1 cellular context compared by ENCODE assay signal in the genomic region with DNA sequence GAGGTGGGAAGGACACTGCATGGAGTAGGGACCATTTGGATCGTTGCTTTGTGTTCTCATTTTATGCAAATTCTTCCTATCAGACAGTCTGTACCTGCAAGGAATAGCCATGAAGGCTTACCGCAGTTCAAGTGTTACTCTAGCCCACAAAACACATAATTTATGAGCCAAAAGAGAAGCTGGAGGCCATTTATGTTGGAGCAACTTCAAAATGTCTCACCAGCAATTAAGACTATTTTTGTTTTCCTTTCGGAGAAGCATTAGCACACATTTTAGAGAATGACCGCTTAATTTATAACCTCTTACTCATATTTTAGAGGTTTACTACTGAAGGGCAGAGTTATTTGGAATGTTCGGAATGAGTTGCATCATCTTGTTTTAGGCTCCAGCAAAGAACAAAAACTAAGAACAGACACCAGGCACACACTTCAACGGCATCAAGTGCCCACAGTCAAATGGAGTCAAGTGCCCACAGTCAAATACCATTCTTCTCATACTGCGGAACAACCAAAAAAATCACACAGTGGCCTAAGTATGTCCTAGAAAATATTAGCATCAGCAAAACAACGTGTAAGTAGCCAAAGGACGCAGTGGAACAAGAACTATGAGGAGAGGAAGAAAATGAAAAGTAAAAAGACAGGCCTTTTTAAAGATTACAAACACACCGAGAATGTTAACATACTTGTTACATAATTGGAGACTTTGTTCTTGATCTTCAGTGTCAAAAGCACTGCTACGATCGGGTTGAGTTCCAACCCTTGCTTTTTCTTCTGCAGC.
TF ChIP-seq lines count a peak whose summit lies in the region.

No MANE protein-coding gene starts in this region.

TF ChIP-seq in GM23338, 12 proteins besides CTCF, POLR2A, EP300 and RAD21 (continued from another document):
- TF ChIP-seq, protein P1, sequence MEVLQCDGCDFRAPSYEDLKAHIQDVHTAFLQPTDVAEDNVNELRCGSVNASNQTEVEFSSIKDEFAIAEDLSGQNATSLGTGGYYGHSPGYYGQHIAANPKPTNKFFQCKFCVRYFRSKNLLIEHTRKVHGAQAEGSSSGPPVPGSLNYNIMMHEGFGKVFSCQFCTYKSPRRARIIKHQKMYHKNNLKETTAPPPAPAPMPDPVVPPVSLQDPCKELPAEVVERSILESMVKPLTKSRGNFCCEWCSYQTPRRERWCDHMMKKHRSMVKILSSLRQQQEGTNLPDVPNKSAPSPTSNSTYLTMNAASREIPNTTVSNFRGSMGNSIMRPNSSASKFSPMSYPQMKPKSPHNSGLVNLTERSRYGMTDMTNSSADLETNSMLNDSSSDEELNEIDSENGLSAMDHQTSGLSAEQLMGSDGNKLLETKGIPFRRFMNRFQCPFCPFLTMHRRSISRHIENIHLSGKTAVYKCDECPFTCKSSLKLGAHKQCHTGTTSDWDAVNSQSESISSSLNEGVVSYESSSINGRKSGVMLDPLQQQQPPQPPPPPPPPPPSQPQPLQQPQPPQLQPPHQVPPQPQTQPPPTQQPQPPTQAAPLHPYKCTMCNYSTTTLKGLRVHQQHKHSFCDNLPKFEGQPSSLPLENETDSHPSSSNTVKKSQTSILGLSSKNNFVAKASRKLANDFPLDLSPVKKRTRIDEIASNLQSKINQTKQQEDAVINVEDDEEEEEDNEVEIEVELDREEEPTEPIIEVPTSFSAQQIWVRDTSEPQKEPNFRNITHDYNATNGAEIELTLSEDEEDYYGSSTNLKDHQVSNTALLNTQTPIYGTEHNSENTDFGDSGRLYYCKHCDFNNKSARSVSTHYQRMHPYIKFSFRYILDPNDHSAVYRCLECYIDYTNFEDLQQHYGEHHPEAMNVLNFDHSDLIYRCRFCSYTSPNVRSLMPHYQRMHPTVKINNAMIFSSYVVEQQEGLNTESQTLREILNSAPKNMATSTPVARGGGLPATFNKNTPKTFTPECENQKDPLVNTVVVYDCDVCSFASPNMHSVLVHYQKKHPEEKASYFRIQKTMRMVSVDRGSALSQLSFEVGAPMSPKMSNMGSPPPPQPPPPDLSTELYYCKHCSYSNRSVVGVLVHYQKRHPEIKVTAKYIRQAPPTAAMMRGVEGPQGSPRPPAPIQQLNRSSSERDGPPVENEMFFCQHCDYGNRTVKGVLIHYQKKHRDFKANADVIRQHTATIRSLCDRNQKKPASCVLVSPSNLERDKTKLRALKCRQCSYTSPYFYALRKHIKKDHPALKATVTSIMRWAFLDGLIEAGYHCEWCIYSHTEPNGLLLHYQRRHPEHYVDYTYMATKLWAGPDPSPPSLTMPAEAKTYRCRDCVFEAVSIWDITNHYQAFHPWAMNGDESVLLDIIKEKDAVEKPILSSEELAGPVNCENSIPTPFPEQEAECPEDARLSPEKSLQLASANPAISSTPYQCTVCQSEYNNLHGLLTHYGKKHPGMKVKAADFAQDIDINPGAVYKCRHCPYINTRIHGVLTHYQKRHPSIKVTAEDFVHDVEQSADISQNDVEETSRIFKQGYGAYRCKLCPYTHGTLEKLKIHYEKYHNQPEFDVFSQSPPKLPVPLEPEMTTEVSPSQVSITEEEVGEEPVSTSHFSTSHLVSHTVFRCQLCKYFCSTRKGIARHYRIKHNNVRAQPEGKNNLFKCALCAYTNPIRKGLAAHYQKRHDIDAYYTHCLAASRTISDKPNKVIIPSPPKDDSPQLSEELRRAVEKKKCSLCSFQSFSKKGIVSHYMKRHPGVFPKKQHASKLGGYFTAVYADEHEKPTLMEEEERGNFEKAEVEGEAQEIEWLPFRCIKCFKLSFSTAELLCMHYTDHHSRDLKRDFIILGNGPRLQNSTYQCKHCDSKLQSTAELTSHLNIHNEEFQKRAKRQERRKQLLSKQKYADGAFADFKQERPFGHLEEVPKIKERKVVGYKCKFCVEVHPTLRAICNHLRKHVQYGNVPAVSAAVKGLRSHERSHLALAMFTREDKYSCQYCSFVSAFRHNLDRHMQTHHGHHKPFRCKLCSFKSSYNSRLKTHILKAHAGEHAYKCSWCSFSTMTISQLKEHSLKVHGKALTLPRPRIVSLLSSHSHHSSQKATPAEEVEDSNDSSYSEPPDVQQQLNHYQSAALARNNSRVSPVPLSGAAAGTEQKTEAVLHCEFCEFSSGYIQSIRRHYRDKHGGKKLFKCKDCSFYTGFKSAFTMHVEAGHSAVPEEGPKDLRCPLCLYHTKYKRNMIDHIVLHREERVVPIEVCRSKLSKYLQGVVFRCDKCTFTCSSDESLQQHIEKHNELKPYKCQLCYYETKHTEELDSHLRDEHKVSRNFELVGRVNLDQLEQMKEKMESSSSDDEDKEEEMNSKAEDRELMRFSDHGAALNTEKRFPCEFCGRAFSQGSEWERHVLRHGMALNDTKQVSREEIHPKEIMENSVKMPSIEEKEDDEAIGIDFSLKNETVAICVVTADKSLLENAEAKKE (CRISPR knock-in tag; IDR thresholded peaks at IDR 0.05), result no peak
- TF ChIP-seq, protein P2, sequence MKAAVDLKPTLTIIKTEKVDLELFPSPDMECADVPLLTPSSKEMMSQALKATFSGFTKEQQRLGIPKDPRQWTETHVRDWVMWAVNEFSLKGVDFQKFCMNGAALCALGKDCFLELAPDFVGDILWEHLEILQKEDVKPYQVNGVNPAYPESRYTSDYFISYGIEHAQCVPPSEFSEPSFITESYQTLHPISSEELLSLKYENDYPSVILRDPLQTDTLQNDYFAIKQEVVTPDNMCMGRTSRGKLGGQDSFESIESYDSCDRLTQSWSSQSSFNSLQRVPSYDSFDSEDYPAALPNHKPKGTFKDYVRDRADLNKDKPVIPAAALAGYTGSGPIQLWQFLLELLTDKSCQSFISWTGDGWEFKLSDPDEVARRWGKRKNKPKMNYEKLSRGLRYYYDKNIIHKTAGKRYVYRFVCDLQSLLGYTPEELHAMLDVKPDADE (IDR thresholded peaks at IDR 0.05), result no peak
- no peak for TF ChIP-seq EZH2phosphoT487 (IDR thresholded peaks at IDR 0.05; ENCODE audit: unreplicated experiment)
- TF ChIP-seq JUNB (IDR thresholded peaks at IDR 0.05; ENCODE audit: unreplicated experiment), result no peak
- TF ChIP-seq STAT1 (IDR thresholded peaks at IDR 0.05; ENCODE audit: unreplicated experiment), result no peak
- no peak for TF ChIP-seq ZNF114 (CRISPR knock-in tag; IDR thresholded peaks at IDR 0.05)
- no peak for TF ChIP-seq REST (IDR thresholded peaks at IDR 0.05; ENCODE audit: unreplicated experiment)
